In the genomic region with DNA sequence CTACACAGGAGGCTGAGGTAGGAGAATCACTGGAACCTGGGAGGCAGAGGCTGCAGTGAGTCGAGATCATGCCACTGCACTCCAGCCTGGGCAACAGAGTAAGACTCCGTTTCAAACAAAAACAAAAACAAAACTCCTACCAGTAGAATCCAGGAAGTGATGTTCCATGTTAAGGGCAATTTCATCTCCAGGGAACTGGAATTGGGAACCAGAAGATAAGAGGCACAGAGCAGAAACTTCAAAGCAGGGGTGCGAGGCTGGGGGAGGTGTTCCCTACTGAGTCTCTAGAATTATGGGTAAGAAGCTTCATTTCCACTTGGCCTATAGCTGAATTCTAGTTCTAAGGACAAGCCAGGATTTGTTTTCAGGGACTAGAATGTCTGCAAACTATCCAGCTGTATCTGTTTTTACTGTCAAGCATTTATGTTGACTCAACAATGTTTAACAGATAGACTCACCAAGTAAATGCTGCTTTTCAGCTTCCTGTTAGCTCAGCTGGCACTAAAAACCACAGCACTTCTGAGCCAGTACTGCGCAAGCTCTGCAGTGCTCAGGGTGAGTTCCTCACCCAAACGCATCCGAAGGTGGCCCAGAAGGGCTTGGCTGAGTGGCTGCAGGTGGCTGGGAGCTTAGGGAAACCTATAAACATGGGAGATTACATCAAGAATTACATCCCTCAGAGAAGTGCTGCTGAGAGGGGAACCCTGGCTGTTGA, we compare ENCODE assay signal across 15 cellular contexts.
DNase-seq lines count a peak whose midpoint lies in the region; TF ChIP-seq lines count a peak whose summit lies in the region.
"Had no signal": no experiment of that assay in that cellular context is flagged by ENCODE, and none has a peak within 500 bp of the region (broad histone marks: within the 10 kb centered on the region; RNA-seq: fewer than 3 reads in every experiment).

No MANE protein-coding gene starts in this region.

- peak overlapping the region in 9 of 11 experiments; percentile 2 to 89 (median 17); a peak in 12 of 22 replicates for H3K27ac ChIP-seq in BLaER1 treated with 17β-estradiol and CSF1 and Interleukin-3, amounts not matched to agents 10 nM and 100 nM
- H3K27ac ChIP-seq in MM.1S (ENCODE audit: low read length) (no peak overlapping the region), colonic mucosa (peak overlapping the region; percentile 63)

- H3K36me3 ChIP-seq in BLaER1 treated with 17β-estradiol and CSF1 and Interleukin-3, amounts not matched to agents 10 nM and 100 nM = peaks cover 0 to 21% (median 0%) of the 10 kb centered on the region in 11 experiments; a peak in 5 of 22 replicates
- H3K36me3 ChIP-seq in MM.1S (replicated peaks; ENCODE audit: insufficient read depth, low read length) (no peaks in the 10 kb centered on the region), colonic mucosa (no peaks in the 10 kb centered on the region)

- no peaks in the 10 kb centered on the region for H3K27me3 ChIP-seq in BLaER1 treated with 17β-estradiol and CSF1 and Interleukin-3, amounts not matched to agents 10 nM and 100 nM
- H3K27me3 ChIP-seq in MM.1S (replicated peaks; ENCODE audit: insufficient read depth, low read length) (no peaks in the 10 kb centered on the region), colonic mucosa (no peaks in the 10 kb centered on the region)

- H3K9me2 ChIP-seq in MM.1S (replicated peaks; ENCODE audit: insufficient read depth, low read length) = no peaks in the 10 kb centered on the region

- no peaks in the 10 kb centered on the region for H3K79me2 ChIP-seq in MM.1S (ENCODE audit: low read length)

- no peaks in the 10 kb centered on the region for H4K20me1 ChIP-seq in BLaER1 treated with 17β-estradiol and CSF1 and Interleukin-3, amounts not matched to agents 10 nM and 100 nM
- no peaks in the 10 kb centered on the region for H4K20me1 ChIP-seq in MM.1S (ENCODE audit: insufficient read depth, low read length)

- H3K4me2 ChIP-seq in BLaER1 treated with 17β-estradiol and CSF1 and Interleukin-3, amounts not matched to agents 10 nM and 100 nM = peak overlapping the region in 9 of 11 experiments; percentile 11 to 49 (median 24); a peak in 17 of 22 replicates
- H3K4me2 ChIP-seq in MM.1S (ENCODE audit: low read depth, low read length) = no peak overlapping the region

- H2AFZ ChIP-seq in MM.1S (ENCODE audit: low read length) = no peak overlapping the region

- H3F3A ChIP-seq in MM.1S (ENCODE audit: insufficient read depth, low read length) = no peaks in the 10 kb centered on the region

- no peak overlapping the region for H3K9ac ChIP-seq in BLaER1 treated with 17β-estradiol and CSF1 and Interleukin-3, amounts not matched to agents 10 nM and 100 nM
- H3K9ac ChIP-seq in MM.1S (ENCODE audit: low read length) = no peak overlapping the region
- no peak overlapping the region for H3K9ac ChIP-seq in colonic mucosa (ENCODE audit: low read depth in 2 of 2, low read length in 2 of 2)

- TF ChIP-seq CTCF in MM.1S (IDR thresholded peaks at IDR 0.05; ENCODE audit: low read length) (no peak), colonic mucosa (IDR thresholded peaks at IDR 0.05) (no peak)

- intact Hi-C loops in colonic mucosa (cut with DNase I) = no loop called here
- intact Hi-C loops in cardiac septum (cut with DNase I) = no loop called here

- DNase-seq in MM.1S = peak; percentile 49
- peak; percentile 29 for DNase-seq in NCI-H345 treated with DMSO at 0.1 percent for 48 hours (lab: John Stamatoyannopoulos, UW; ENCODE audit: unreplicated experiment)
- DNase-seq in colonic mucosa = peak; percentile 59
- DNase-seq in medulla oblongata (ENCODE audit: extremely low spot score) = no peak
- no peak for DNase-seq in stimulated activated CD8-positive, alpha-beta memory T cell treated with anti-CD3 and anti-CD28 coated beads, Interleukin-4, amount 100 ng/mL, for 48 hours
- no peak for DNase-seq in amygdala (lab: John Stamatoyannopoulos, UW)
- DNase-seq in cardiac septum (ENCODE audit: low spot score) = no peak
- DNase-seq: activated effector memory CD4-positive, alpha-beta T cell treated with anti-CD3 and anti-CD28 coated beads, Interleukin-2, amount 50 U/mL, for 16 hours; aorta; CD8-positive, alpha-beta memory T cell; left cardiac atrium; NK-92 treated with Interleukin-12 subunit alpha and Interleukin-12 subunit beta, amount 100 ng/mL, for 24 hours; posterior cingulate gyrus; stimulated activated naive CD4-positive, alpha-beta T cell treated with Interleukin-2 at 50 U/mL for 16 hours had no signal

- peaks cover 46 to 91% (median 60%) of the 10 kb centered on the region in 11 experiments for H3K9me3 ChIP-seq in BLaER1 treated with 17β-estradiol and CSF1 and Interleukin-3, amounts not matched to agents 10 nM and 100 nM (replicated peaks in 1 of 11)
- H3K9me3 ChIP-seq in MM.1S (replicated peaks; ENCODE audit: insufficient read depth, low read length) = no peaks in the 10 kb centered on the region
- no peaks in the 10 kb centered on the region for H3K9me3 ChIP-seq in colonic mucosa

- peaks cover 0 to 27% (median 16%) of the 10 kb centered on the region in 10 experiments; a peak in 14 of 20 replicates for H3K4me1 ChIP-seq in BLaER1 treated with 17β-estradiol and CSF1 and Interleukin-3, amounts not matched to agents 10 nM and 100 nM
- H3K4me1 ChIP-seq in MM.1S (ENCODE audit: low read length) = no peaks in the 10 kb centered on the region
- H3K4me1 ChIP-seq in colonic mucosa = no peaks in the 10 kb centered on the region

- peak overlapping the region in 2 of 10 experiments; percentile 12 to 16; a peak in 2 of 20 replicates for H3K4me3 ChIP-seq in BLaER1 treated with 17β-estradiol and CSF1 and Interleukin-3, amounts not matched to agents 10 nM and 100 nM
- no peak overlapping the region for H3K4me3 ChIP-seq in MM.1S (ENCODE audit: low read length)
- H3K4me3 ChIP-seq in colonic mucosa = no peak overlapping the region

Comparison
In these comparisons a context has a peak if more than half of its experiments do, and no peak if none do; other contexts are left out.
1. DNase-seq: peak in MM.1S (single experiment), NCI-H345 treated with DMSO at 0.1 percent for 48 hours (single experiment) and colonic mucosa (single experiment); none in medulla oblongata (single experiment), stimulated activated CD8-positive, alpha-beta memory T cell treated with anti-CD3 and anti-CD28 coated beads, Interleukin-4, amount 100 ng/mL, for 48 hours (single experiment), amygdala (0 of 56) and cardiac septum (single experiment).